In the genomic region with DNA sequence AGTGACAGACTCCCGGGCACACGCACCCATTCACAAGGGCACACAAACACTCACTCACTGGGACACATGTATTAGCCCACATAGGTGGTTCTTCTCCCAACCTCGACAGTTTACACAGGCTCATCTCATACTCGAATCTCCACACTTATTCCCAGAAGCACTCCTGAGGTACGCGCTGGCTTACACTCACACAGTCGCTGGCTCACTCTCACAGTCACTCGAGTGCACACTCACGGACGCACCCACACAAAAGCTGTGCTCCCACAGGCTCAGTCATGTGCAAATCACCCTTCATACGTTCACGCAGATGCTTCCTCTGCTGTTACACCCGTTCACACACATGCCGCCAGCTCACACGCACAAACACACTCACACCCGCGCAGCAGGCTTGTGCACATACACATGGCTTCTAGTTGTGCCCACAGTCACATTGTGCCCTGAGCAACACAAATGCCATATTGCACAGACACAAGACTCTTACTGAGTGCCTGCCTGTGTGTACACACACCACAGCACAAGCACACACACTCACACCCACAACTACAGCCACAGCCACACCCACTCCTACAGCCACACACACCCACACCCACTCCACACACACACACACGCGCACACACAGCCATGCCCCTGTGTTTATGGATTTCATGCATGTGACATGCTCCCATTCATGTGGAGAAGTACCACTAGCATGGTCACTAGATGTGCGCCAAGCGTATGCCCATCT, we compare ENCODE assay signal across 14 cellular contexts. TPM values are rescaled to one million over a fixed set of nuclear protein-coding genes. Genes with fewer than 3 reads are reported as not detected.
DNase-seq lines count a peak whose midpoint lies in the region; ATAC-seq and TF ChIP-seq lines count a peak whose summit lies in the region.
"Had no signal": no experiment of that assay in that cellular context is flagged by ENCODE, and none has a peak within 500 bp of the region (broad histone marks: within the 10 kb centered on the region; RNA-seq: fewer than 3 reads in every experiment).

No MANE protein-coding gene starts in this region.

- H3K4me3 ChIP-seq in mucosa of descending colon: no peak overlapping the region
- H3K4me3 ChIP-seq: testis had no signal

- ATAC-seq in mucosa of descending colon: no peak
- peak; percentile 2 for ATAC-seq in stimulated activated naive CD8-positive, alpha-beta T cell treated with anti-CD3 and anti-CD28 coated beads, Interleukin-15, amount 100 ng/mL, for 72 hours

- DNase-seq in activated CD4-positive, alpha-beta memory T cell treated with anti-CD3 and anti-CD28 coated beads for 36 hours: no peak
- DNase-seq in activated CD4-positive, alpha-beta memory T cell treated with anti-CD3 and anti-CD28 coated beads, Interleukin-2, amount 10 ng/mL, durations not matched to agents 7 days and 5 days: no peak
- no peak for DNase-seq in T-helper 2 cell treated with Interferon-gamma antibody and Interleukin-4, amounts not matched to agents 5 μg/mL and 100 μg/mL, for 36 hours (ENCODE audit: low spot score)
- peak in 2 of 3 donors; percentile 12 to 29 for DNase-seq in mucosa of descending colon
- no peak for DNase-seq in stimulated activated naive CD8-positive, alpha-beta T cell treated with anti-CD3 and anti-CD28 coated beads, Interleukin-15, amount 100 ng/mL, for 72 hours
- no peak for DNase-seq in NCI-H345 (lab: John Stamatoyannopoulos, UW)
- DNase-seq in NCI-H1417 treated with DMSO at 0.1 percent for 48 hours (lab: John Stamatoyannopoulos, UW): no peak
- DNase-seq in cerebellar nuclear complex (lab: John Stamatoyannopoulos, UW): no peak
- DNase-seq: amygdala, cortex of kidney, head of caudate nucleus, testis had no signal

- no peaks in the 10 kb centered on the region for H3K9me3 ChIP-seq in mucosa of descending colon
- H3K9me3 ChIP-seq: testis had no signal

- peak overlapping the region; percentile 54 for H3K4me3 Mint-ChIP-seq in activated CD4-positive, alpha-beta memory T cell treated with anti-CD3 and anti-CD28 coated beads for 36 hours
- no peak overlapping the region for H3K4me3 Mint-ChIP-seq in activated CD4-positive, alpha-beta memory T cell treated with anti-CD3 and anti-CD28 coated beads, Interleukin-2, amount 10 ng/mL, durations not matched to agents 7 days and 5 days
- no peak overlapping the region for H3K4me3 Mint-ChIP-seq in T-helper 2 cell treated with Interferon-gamma antibody and Interleukin-4, amounts not matched to agents 5 μg/mL and 100 μg/mL, for 36 hours
- no peak overlapping the region for H3K4me3 Mint-ChIP-seq in stimulated activated naive CD8-positive, alpha-beta T cell treated with anti-CD3 and anti-CD28 coated beads, Interleukin-15, amount 100 ng/mL, for 72 hours

- H3K27ac Mint-ChIP-seq in activated CD4-positive, alpha-beta memory T cell treated with anti-CD3 and anti-CD28 coated beads for 36 hours: no peak overlapping the region
- no peak overlapping the region for H3K27ac Mint-ChIP-seq in activated CD4-positive, alpha-beta memory T cell treated with anti-CD3 and anti-CD28 coated beads, Interleukin-2, amount 10 ng/mL, durations not matched to agents 7 days and 5 days
- H3K27ac Mint-ChIP-seq in T-helper 2 cell treated with Interferon-gamma antibody and Interleukin-4, amounts not matched to agents 5 μg/mL and 100 μg/mL, for 36 hours: peak overlapping the region; percentile 46
- H3K27ac Mint-ChIP-seq in stimulated activated naive CD8-positive, alpha-beta T cell treated with anti-CD3 and anti-CD28 coated beads, Interleukin-15, amount 100 ng/mL, for 72 hours: no peak overlapping the region

- CTCF ChIA-PET in activated CD4-positive, alpha-beta memory T cell treated with anti-CD3 and anti-CD28 coated beads for 36 hours (lab: Charles Lee): interaction anchor here (0.8 to 3.1 kb wide), 23 partner anchors 13 to 144 kb away, joined by 3 to 48 read pairs (median 6); a partner anchor contains a TSS
- CTCF ChIA-PET in activated CD4-positive, alpha-beta memory T cell treated with anti-CD3 and anti-CD28 coated beads, Interleukin-2, amount 10 ng/mL, durations not matched to agents 7 days and 5 days (lab: Charles Lee): interaction anchor here (1.0 to 2.1 kb wide), 19 partner anchors 10 to 144 kb away, joined by 3 to 32 read pairs (median 4); a partner anchor contains a TSS

- no peaks in the 10 kb centered on the region for H3K36me3 ChIP-seq in mucosa of descending colon (ENCODE audit: low read depth)

- H3K27me3 Mint-ChIP-seq in activated CD4-positive, alpha-beta memory T cell treated with anti-CD3 and anti-CD28 coated beads for 36 hours: no peaks in the 10 kb centered on the region
- peaks cover 2% of the 10 kb centered on the region for H3K27me3 Mint-ChIP-seq in activated CD4-positive, alpha-beta memory T cell treated with anti-CD3 and anti-CD28 coated beads, Interleukin-2, amount 10 ng/mL, durations not matched to agents 7 days and 5 days
- H3K27me3 Mint-ChIP-seq in T-helper 2 cell treated with Interferon-gamma antibody and Interleukin-4, amounts not matched to agents 5 μg/mL and 100 μg/mL, for 36 hours (ENCODE audit: low read depth): peaks cover 23% of the 10 kb centered on the region
- peaks cover 20% of the 10 kb centered on the region for H3K27me3 Mint-ChIP-seq in stimulated activated naive CD8-positive, alpha-beta T cell treated with anti-CD3 and anti-CD28 coated beads, Interleukin-15, amount 100 ng/mL, for 72 hours

- H3K4me1 ChIP-seq in mucosa of descending colon (ENCODE audit: low read depth): peaks cover 1% of the 10 kb centered on the region

- intact Hi-C loops in activated CD4-positive, alpha-beta memory T cell treated with anti-CD3 and anti-CD28 coated beads for 36 hours (cut with micrococcal nuclease): loop anchor here (1.0 to 5.0 kb wide), 3 partner anchors 37 to 70 kb away; a partner anchor contains a TSS
- intact Hi-C loops in mucosa of descending colon (cut with DNase I, micrococcal nuclease): no loop called here

- POLR2A ChIA-PET in activated CD4-positive, alpha-beta memory T cell treated with anti-CD3 and anti-CD28 coated beads for 36 hours (lab: Charles Lee): no interaction called here
- POLR2A ChIA-PET in activated CD4-positive, alpha-beta memory T cell treated with anti-CD3 and anti-CD28 coated beads, Interleukin-2, amount 10 ng/mL, durations not matched to agents 7 days and 5 days (lab: Charles Lee): interaction anchor here (0.8 to 3.5 kb wide), 7 partner anchors 12 to 140 kb away, joined by 3 to 18 read pairs (median 4); a partner anchor contains a TSS

- no peaks in the 10 kb centered on the region for H3K36me3 Mint-ChIP-seq in activated CD4-positive, alpha-beta memory T cell treated with anti-CD3 and anti-CD28 coated beads for 36 hours
- H3K36me3 Mint-ChIP-seq in activated CD4-positive, alpha-beta memory T cell treated with anti-CD3 and anti-CD28 coated beads, Interleukin-2, amount 10 ng/mL, durations not matched to agents 7 days and 5 days (ENCODE audit: low read depth): peaks cover 2% of the 10 kb centered on the region
- H3K36me3 Mint-ChIP-seq in T-helper 2 cell treated with Interferon-gamma antibody and Interleukin-4, amounts not matched to agents 5 μg/mL and 100 μg/mL, for 36 hours (ENCODE audit: low read depth): no peaks in the 10 kb centered on the region

- no peaks in the 10 kb centered on the region for H3K9me3 Mint-ChIP-seq in activated CD4-positive, alpha-beta memory T cell treated with anti-CD3 and anti-CD28 coated beads for 36 hours
- H3K9me3 Mint-ChIP-seq in activated CD4-positive, alpha-beta memory T cell treated with anti-CD3 and anti-CD28 coated beads, Interleukin-2, amount 10 ng/mL, durations not matched to agents 7 days and 5 days: no peaks in the 10 kb centered on the region
- H3K9me3 Mint-ChIP-seq in T-helper 2 cell treated with Interferon-gamma antibody and Interleukin-4, amounts not matched to agents 5 μg/mL and 100 μg/mL, for 36 hours: no peaks in the 10 kb centered on the region
- no peaks in the 10 kb centered on the region for H3K9me3 Mint-ChIP-seq in stimulated activated naive CD8-positive, alpha-beta T cell treated with anti-CD3 and anti-CD28 coated beads, Interleukin-15, amount 100 ng/mL, for 72 hours

- H3K4me1 Mint-ChIP-seq in activated CD4-positive, alpha-beta memory T cell treated with anti-CD3 and anti-CD28 coated beads for 36 hours (ENCODE audit: low read depth): peaks cover 42% of the 10 kb centered on the region
- peaks cover 74% of the 10 kb centered on the region for H3K4me1 Mint-ChIP-seq in activated CD4-positive, alpha-beta memory T cell treated with anti-CD3 and anti-CD28 coated beads, Interleukin-2, amount 10 ng/mL, durations not matched to agents 7 days and 5 days
- H3K4me1 Mint-ChIP-seq in T-helper 2 cell treated with Interferon-gamma antibody and Interleukin-4, amounts not matched to agents 5 μg/mL and 100 μg/mL, for 36 hours (ENCODE audit: low read depth): peaks cover 38% of the 10 kb centered on the region
- peaks cover 61% of the 10 kb centered on the region for H3K4me1 Mint-ChIP-seq in stimulated activated naive CD8-positive, alpha-beta T cell treated with anti-CD3 and anti-CD28 coated beads, Interleukin-15, amount 100 ng/mL, for 72 hours

- TF ChIP-seq CTCF in mucosa of descending colon (IDR thresholded peaks at IDR 0.05): no peak

RNA-seq across cellular contexts. Expression of a gene that starts 8.4 kb away (rescaled TPM):
- total RNA-seq in activated CD4-positive, alpha-beta memory T cell treated with anti-CD3 and anti-CD28 coated beads for 36 hours: 1 to 10 TPM; 2.0 to 3.4 TPM
- 10 to 100 TPM; 12.0 to 15.1 TPM for total RNA-seq in activated CD4-positive, alpha-beta memory T cell treated with anti-CD3 and anti-CD28 coated beads, Interleukin-2, amount 10 ng/mL, durations not matched to agents 7 days and 5 days
- total RNA-seq in mucosa of descending colon: not detected
- total RNA-seq: esophagus mucosa had no signal

RNA-seq across cellular contexts. Expression of a gene that starts 17.1 kb away (rescaled TPM):
- total RNA-seq in activated CD4-positive, alpha-beta memory T cell treated with anti-CD3 and anti-CD28 coated beads for 36 hours: under 1 TPM; 0.33 to 0.75 TPM
- under 1 TPM; 0.08 to 0.13 TPM for total RNA-seq in activated CD4-positive, alpha-beta memory T cell treated with anti-CD3 and anti-CD28 coated beads, Interleukin-2, amount 10 ng/mL, durations not matched to agents 7 days and 5 days
- total RNA-seq in mucosa of descending colon: under 1 TPM; 0.10 to 0.75 (median 0.22) TPM
- total RNA-seq: M059J had no signal

RNA-seq across cellular contexts. Expression of a gene that starts 30.6 kb away (rescaled TPM):
- total RNA-seq in activated CD4-positive, alpha-beta memory T cell treated with anti-CD3 and anti-CD28 coated beads for 36 hours: 10 to 100 TPM; 65.0 to 66.7 TPM
- 100 to 1,000 TPM; 118 to 122 TPM for total RNA-seq in activated CD4-positive, alpha-beta memory T cell treated with anti-CD3 and anti-CD28 coated beads, Interleukin-2, amount 10 ng/mL, durations not matched to agents 7 days and 5 days
- 10 to 100 TPM in 2 of 3 donors, 1 to 10 TPM in 1; 6.9 to 14.2 (median 10.3) TPM for total RNA-seq in mucosa of descending colon

RNA-seq across cellular contexts. Expression of a gene that starts 57.7 kb away (rescaled TPM):
- total RNA-seq in activated CD4-positive, alpha-beta memory T cell treated with anti-CD3 and anti-CD28 coated beads for 36 hours: 10 to 100 TPM; 39.1 to 40.9 TPM
- total RNA-seq in activated CD4-positive, alpha-beta memory T cell treated with anti-CD3 and anti-CD28 coated beads, Interleukin-2, amount 10 ng/mL, durations not matched to agents 7 days and 5 days: 10 to 100 TPM; 48.6 to 50.2 TPM
- total RNA-seq in mucosa of descending colon: 1 to 10 TPM in 2 of 3 donors, under 1 TPM in 1; 0.70 to 2.4 (median 1.4) TPM

Comparison
In these comparisons a context has a peak if more than half of its experiments do, and no peak if none do; other contexts are left out.
1. DNase-seq: peak in mucosa of descending colon (2 of 3); none in activated CD4-positive, alpha-beta memory T cell treated with anti-CD3 and anti-CD28 coated beads for 36 hours (single experiment), activated CD4-positive, alpha-beta memory T cell treated with anti-CD3 and anti-CD28 coated beads, Interleukin-2, amount 10 ng/mL, durations not matched to agents 7 days and 5 days (single experiment), T-helper 2 cell treated with Interferon-gamma antibody and Interleukin-4, amounts not matched to agents 5 μg/mL and 100 μg/mL, for 36 hours (single experiment), stimulated activated naive CD8-positive, alpha-beta T cell treated with anti-CD3 and anti-CD28 coated beads, Interleukin-15, amount 100 ng/mL, for 72 hours (0 of 2), NCI-H345 (single experiment), NCI-H1417 treated with DMSO at 0.1 percent for 48 hours (single experiment) and cerebellar nuclear complex (0 of 2).
2. RNA of a gene that starts 30.6 kb away (total RNA-seq): 118 to 122 TPM in activated CD4-positive, alpha-beta memory T cell treated with anti-CD3 and anti-CD28 coated beads, Interleukin-2, amount 10 ng/mL, durations not matched to agents 7 days and 5 days and 65.0 to 66.7 TPM in activated CD4-positive, alpha-beta memory T cell treated with anti-CD3 and anti-CD28 coated beads for 36 hours; 6.9 to 14.2 TPM in mucosa of descending colon; every median in the first group is over 4 times any median in the second.